In genomic region chr6:153437193-153437592, GRCh38 we compare ENCODE assay signal across 1 cellular context.
TF ChIP-seq lines count a peak whose summit lies in the region.

No MANE protein-coding gene starts in this region.

TF ChIP-seq in H1, 55 proteins besides CTCF, POLR2A, EP300 and RAD21:
- TF ChIP-seq HDAC2 (IDR thresholded peaks at IDR 0.05; ENCODE audit: borderline replicate concordance in 1 of 2, low read depth in 2 of 2, low read length in 2 of 2) (no peak), RXRA (IDR thresholded peaks at IDR 0.05; ENCODE audit: insufficient read depth, low read depth, low read length) (no peak), SIRT6 (IDR thresholded peaks at IDR 0.05; ENCODE audit: low read length) (no peak), RBBP5 (IDR thresholded peaks at IDR 0.05; ENCODE audit: borderline replicate concordance, low read depth, low read length) (no peak), CTBP2 (IDR thresholded peaks at IDR 0.05; ENCODE audit: borderline replicate concordance, insufficient read depth, insufficient read length, low read length) (no peak), BCL11A (IDR thresholded peaks at IDR 0.05; ENCODE audit: low read depth in 2 of 2, low read length in 2 of 2) (peak in 1 of 2 experiments; percentile 22), EGR1 (IDR thresholded peaks at IDR 0.05; ENCODE audit: borderline replicate concordance, low read depth, low read length) (no peak), SIX5 (IDR thresholded peaks at IDR 0.05; ENCODE audit: low read depth, low read length) (no peak), CBX5 (IDR thresholded peaks at IDR 0.05; ENCODE audit: low read depth, low read length) (no peak), CHD2 (IDR thresholded peaks at IDR 0.05; ENCODE audit: low read length) (no peak), CHD7 (IDR thresholded peaks at IDR 0.05; ENCODE audit: insufficient replicate concordance, low read length) (peak; percentile 70), SP1 (IDR thresholded peaks at IDR 0.05; ENCODE audit: low read depth, low read length) (peak; percentile 40; the same call in 1 of the 2 replicates), TEAD4 (IDR thresholded peaks at IDR 0.05; ENCODE audit: low read depth, low read length) (peak; percentile 89), HDAC6 (IDR thresholded peaks at IDR 0.05; ENCODE audit: low read depth, low read length) (no peak), MAX (IDR thresholded peaks at IDR 0.05) (no peak), TBP (IDR thresholded peaks at IDR 0.05; ENCODE audit: low read depth, low read length) (no peak), USF2 (IDR thresholded peaks at IDR 0.05; ENCODE audit: low read length) (no peak), NANOG (IDR thresholded peaks at IDR 0.05; ENCODE audit: insufficient read depth, low read depth, low read length, poor library complexity, severe bottlenecking) (peak; percentile 91), TCF12 (IDR thresholded peaks at IDR 0.05; ENCODE audit: low read depth, low read length) (no peak)
TF ChIP-seq in H1: peak in this region for 5.
